In the genomic region with DNA sequence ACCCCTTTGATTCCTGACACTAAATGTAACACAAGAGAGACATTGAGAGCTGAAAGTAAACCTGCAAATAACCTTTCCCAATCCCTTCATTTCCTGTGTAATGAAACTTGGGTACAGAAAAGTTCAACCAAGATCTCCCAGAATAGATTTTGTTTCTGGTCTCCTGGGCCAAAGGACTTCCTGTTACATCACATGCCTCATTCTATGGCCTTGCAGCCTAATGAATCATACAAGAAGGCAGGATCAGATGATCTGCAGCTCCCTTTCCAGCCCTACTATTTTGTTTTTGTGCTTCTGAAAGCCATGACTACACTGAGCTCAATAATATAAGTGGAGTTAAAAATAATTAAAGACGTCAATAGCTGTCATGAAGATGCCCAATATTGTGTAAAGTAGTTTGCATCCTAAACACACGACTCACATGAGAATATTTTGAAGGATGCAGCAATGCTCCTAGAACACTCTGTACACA, we compare ENCODE assay signal across 8 cellular contexts.
DNase-seq lines count a peak whose midpoint lies in the region; ATAC-seq, FAIRE-seq and TF ChIP-seq lines count a peak whose summit lies in the region.

No MANE protein-coding gene starts in this region.

- H3K36me3 ChIP-seq in Loucy (ENCODE audit: insufficient read depth, low read length) = no peaks in the 10 kb centered on the region
- H3K36me3 ChIP-seq in bronchial epithelial cell (ENCODE audit: control insufficient read depth, insufficient read depth, low read length) = no peaks in the 10 kb centered on the region
- H3K36me3 ChIP-seq in pancreas = no peaks in the 10 kb centered on the region

- peaks cover 4 to 7% (median 5%) of the 10 kb centered on the region in 3 donors for H3K4me1 Mint-ChIP-seq in T-cell

- H3K4me3 ChIP-seq in Loucy (ENCODE audit: low read length, poor library complexity, severe bottlenecking) (no peak overlapping the region), bronchial epithelial cell (ENCODE audit: low read depth, low read length) (no peak overlapping the region), pancreas (no peak overlapping the region)

- POLR2A ChIA-PET in T-cell (lab: Charles Lee) = no interaction called here

- 56 to 58% methylated on average over 2 of the region's 2 CpGs for WGBS in pancreas, 2 donors

- H3K27me3 Mint-ChIP-seq in T-cell = no peaks in the 10 kb centered on the region

- no peak for FAIRE-seq in bronchial epithelial cell (lab: Jason Lieb, UNC)
- no peak for FAIRE-seq in pancreas (lab: Jason Lieb, UNC)

- no peaks in the 10 kb centered on the region for H3K36me3 Mint-ChIP-seq in T-cell

- ATAC-seq in GM18498 (IDR thresholded peaks at IDR 0.05; ENCODE audit: unreplicated experiment) (peak; percentile 55), pancreas (peak in 3 of 4 donors; percentile 60 to 88 (median 77)), HG03159 (IDR thresholded peaks at IDR 0.05; ENCODE audit: unreplicated experiment) (no peak), HG03097 (IDR thresholded peaks at IDR 0.05; ENCODE audit: low FRiP score, unreplicated experiment) (no peak), T-cell (replicated peaks in 1 of 4) (no peak)

- H3K79me2 ChIP-seq in Loucy (ENCODE audit: insufficient read depth, low read length) = no peaks in the 10 kb centered on the region

- intact Hi-C loops in pancreas (cut with DNase I) = loop anchor here in 1 of 3 donors (10.0 kb wide), 1 partner anchor 194 kb away; no protein-coding TSS in a partner anchor

- TF ChIP-seq CTCF in Loucy (conservative IDR thresholded peaks at IDR 0.05; ENCODE audit: low read length) (no peak), bronchial epithelial cell (IDR thresholded peaks at IDR 0.05; ENCODE audit: insufficient read depth, low read length, severe bottlenecking) (no peak), pancreas (IDR thresholded peaks at IDR 0.05) (no peak)

- H3K9me2 ChIP-seq in Loucy (replicated peaks; ENCODE audit: low read depth, low read length) = no peaks in the 10 kb centered on the region

- no peak overlapping the region for H3K9ac ChIP-seq in Loucy (ENCODE audit: low read depth, low read length, poor library complexity, severe bottlenecking)

- no peak overlapping the region for H3K27ac Mint-ChIP-seq in T-cell

- peak overlapping the region; percentile 30 for H2AFZ ChIP-seq in Loucy (ENCODE audit: low read length)

- CTCF ChIA-PET in T-cell (lab: Charles Lee) = interaction anchor here (0.6 to 1.5 kb wide), 6 partner anchors 29 to 213 kb away, joined by 3 to 4 read pairs (median 3); no protein-coding TSS in a partner anchor

- H3K27me3 ChIP-seq in Loucy (ENCODE audit: insufficient read depth, low read length, poor library complexity, severe bottlenecking) = no peaks in the 10 kb centered on the region
- no peaks in the 10 kb centered on the region for H3K27me3 ChIP-seq in bronchial epithelial cell (ENCODE audit: control insufficient read depth, insufficient read depth, low read length)
- no peaks in the 10 kb centered on the region for H3K27me3 ChIP-seq in pancreas

- H3K4me1 ChIP-seq in Loucy (ENCODE audit: insufficient read depth, low read length, poor library complexity, severe bottlenecking) (peaks cover 11% of the 10 kb centered on the region), pancreas (peaks cover 0 to 12% (median 6%) of the 10 kb centered on the region in 3 donors)

- peaks cover 2 to 6% (median 4%) of the 10 kb centered on the region in 3 donors for H3K9me3 Mint-ChIP-seq in T-cell

- H4K20me1 ChIP-seq in Loucy (ENCODE audit: insufficient read depth, low read length, poor library complexity, severe bottlenecking) = no peaks in the 10 kb centered on the region

- H3K4me2 ChIP-seq in Loucy (ENCODE audit: low read depth, low read length, poor library complexity, severe bottlenecking) = peak overlapping the region; percentile 30

- no peak overlapping the region for H3K4me3 Mint-ChIP-seq in T-cell

- no peaks in the 10 kb centered on the region for H3K9me3 ChIP-seq in Loucy (ENCODE audit: insufficient read depth, low read depth, low read length)
- no peaks in the 10 kb centered on the region for H3K9me3 ChIP-seq in pancreas

- no peaks in the 10 kb centered on the region for H3F3A ChIP-seq in Loucy (ENCODE audit: low read depth)

- DNase-seq in bronchial epithelial cell (ENCODE audit: low read depth) = peak; percentile 86
- DNase-seq in pancreas = no peak
- DNase-seq in amygdala (lab: John Stamatoyannopoulos, UW) = no peak
- DNase-seq in T-cell = no peak

- peak overlapping the region in 2 of 4 donors; percentile 38 to 47 for H3K27ac ChIP-seq in pancreas

Comparison
In these comparisons a context has a peak if more than half of its experiments do, and no peak if none do; other contexts are left out.
1. ATAC-seq: peak in GM18498 (single experiment) and pancreas (3 of 4); none in HG03159 (single experiment), HG03097 (single experiment) and T-cell (0 of 4).